In genomic region chr9:4837126-4837767, GRCh38 we compare ENCODE assay signal across 1 cellular context.
A peak's percentile ranks its signal among the peaks of the same experiment; 100 is the strongest.
TF ChIP-seq lines count a peak whose summit lies in the region.

No MANE protein-coding gene starts in this region.

TF ChIP-seq in HepG2, 621 proteins besides CTCF, POLR2A, EP300 and RAD21 (continued from another document):
- no peak for TF ChIP-seq ZNF782 (CRISPR knock-in tag; IDR thresholded peaks at IDR 0.05; ENCODE audit: borderline replicate concordance)
- peak; percentile 31; the same call in 1 of the 2 replicates for TF ChIP-seq RARA (CRISPR knock-in tag; IDR thresholded peaks at IDR 0.05)
- TF ChIP-seq ZBTB7B (CRISPR knock-in tag; IDR thresholded peaks at IDR 0.05): peak; percentile 35; the same call in 1 of the 2 replicates
- TF ChIP-seq TEAD3 (CRISPR knock-in tag; optimal IDR thresholded peaks at IDR 0.05; ENCODE audit: borderline replicate concordance): no peak
